In genomic region chr1:67214420-67215174, GRCh38 we compare ENCODE assay signal across 9 cellular contexts. TPM values are rescaled to one million over a fixed set of nuclear protein-coding genes. Genes with fewer than 3 reads are reported as not detected.
DNase-seq lines count a peak whose midpoint lies in the region; ATAC-seq and TF ChIP-seq lines count a peak whose summit lies in the region.
"Had no signal": no experiment of that assay in that cellular context is flagged by ENCODE, and none has a peak within 500 bp of the region (broad histone marks: within the 10 kb centered on the region; RNA-seq: fewer than 3 reads in every experiment).

No MANE protein-coding gene starts in this region.

- H3K9me3 Mint-ChIP-seq in activated naive CD8-positive, alpha-beta T cell (ENCODE audit: low read depth): no peaks in the 10 kb centered on the region

- ATAC-seq in left lung: peak; percentile 32

- no peaks in the 10 kb centered on the region for H3K27me3 Mint-ChIP-seq in activated naive CD8-positive, alpha-beta T cell
- H3K27me3 Mint-ChIP-seq: IgD-negative memory B cell had no signal

- H3K4me3 ChIP-seq in GM08714 (ENCODE audit: low read length): peak overlapping the region; percentile 34; the same call in 1 of the 2 replicates
- no peak overlapping the region for H3K4me3 ChIP-seq in HEK293 (ENCODE audit: low read depth, low read length)
- H3K4me3 ChIP-seq in NB4 (ENCODE audit: low read depth, low read length): no peak overlapping the region
- no peak overlapping the region for H3K4me3 ChIP-seq in left lung
- H3K4me3 ChIP-seq in transverse colon: no peak overlapping the region

- H3K27ac Mint-ChIP-seq in activated naive CD8-positive, alpha-beta T cell: peak overlapping the region; percentile 46

- TF ChIP-seq CTCF in 22Rv1 (IDR thresholded peaks at IDR 0.05): peak; percentile 63
- no peak for TF ChIP-seq CTCF in HEK293 (tag by site-specific recombination; IDR thresholded peaks at IDR 0.05)
- peak; percentile 39 for TF ChIP-seq CTCF in NB4 (IDR thresholded peaks at IDR 0.05; ENCODE audit: low read depth, low read length)
- TF ChIP-seq CTCF in left lung (IDR thresholded peaks at IDR 0.05): peak; percentile 19 to 43
- peak in 4 of 5 experiments; percentile 32 to 40 (median 38) for TF ChIP-seq CTCF in transverse colon (IDR thresholded peaks at IDR 0.05)

- peaks cover 43% of the 10 kb centered on the region for H3K4me1 Mint-ChIP-seq in activated naive CD8-positive, alpha-beta T cell (ENCODE audit: low read depth)

- no peak for TF ChIP-seq EP300 in transverse colon (IDR thresholded peaks at IDR 0.05; ENCODE audit: low read depth)

- no peak for TF ChIP-seq POLR2A in NB4 (IDR thresholded peaks at IDR 0.05; ENCODE audit: extremely low read depth, insufficient read length)
- no peak for TF ChIP-seq POLR2A in transverse colon (IDR thresholded peaks at IDR 0.05)

- no peaks in the 10 kb centered on the region for H3K36me3 Mint-ChIP-seq in activated naive CD8-positive, alpha-beta T cell

- H3K27me3 ChIP-seq in left lung (no peaks in the 10 kb centered on the region), transverse colon (no peaks in the 10 kb centered on the region)

- DNase-seq in NB4 (ENCODE audit: low read depth) (peak; percentile 18), left lung (no peak), transverse colon (peak; percentile 29), D341Med (ENCODE audit: low spot score) (no peak)

- H3K4me1 ChIP-seq in HEK293 (ENCODE audit: control insufficient read depth, insufficient read depth, low read length) (no peaks in the 10 kb centered on the region), left lung (no peaks in the 10 kb centered on the region), transverse colon (no peaks in the 10 kb centered on the region)

- intact Hi-C loops in left lung (cut with DNase I): no loop called here
- intact Hi-C loops in transverse colon (cut with DNase I; ENCODE audit: low total_unique reads): no loop called here

- 86 to 87% methylated on average over 10 to 11 of the region's 11 CpGs for WGBS in transverse colon (ENCODE audit: low coverage in 1 of 2), 2 donors

- POLR2A ChIA-PET in HEK293 (lab: Yijun Ruan, JAX): no interaction called here

- H3K36me3 ChIP-seq in HEK293 (ENCODE audit: control insufficient read depth in 2 of 2, insufficient read depth in 1 of 2, low read length in 2 of 2) (no peaks in the 10 kb centered on the region), left lung (no peaks in the 10 kb centered on the region), transverse colon (no peaks in the 10 kb centered on the region)

- no peak overlapping the region for H3K27ac ChIP-seq in 22Rv1
- H3K27ac ChIP-seq in HEK293 (ENCODE audit: extremely low read depth, low read depth, low read length): no peak overlapping the region
- no peak overlapping the region for H3K27ac ChIP-seq in left lung
- no peak overlapping the region for H3K27ac ChIP-seq in transverse colon

- H3K9me3 ChIP-seq in HEK293 (ENCODE audit: control insufficient read depth, insufficient read depth, low read depth, low read length): no peaks in the 10 kb centered on the region
- H3K9me3 ChIP-seq in left lung: no peaks in the 10 kb centered on the region
- H3K9me3 ChIP-seq in transverse colon: no peaks in the 10 kb centered on the region

- CTCF ChIA-PET in HEK293 (lab: Yijun Ruan, JAX): interaction anchor here (0.6 to 6.2 kb wide), 29 partner anchors 8 to 470 kb away, joined by 3 to 65 read pairs (median 6); no protein-coding TSS in a partner anchor

- H3K4me3 Mint-ChIP-seq in activated naive CD8-positive, alpha-beta T cell: no peak overlapping the region

- in situ Hi-C loops in transverse colon (cut with MboI; ENCODE audit: low pct_ligation_motif_present in 1 of 4, low pct_unique_long_range_greater_than_20kb in 1 of 4, low sequenced_read_pairs in 3 of 4): loop anchor here in 1 of 4 donors (10.0 kb wide), 1 partner anchor 280 kb away; no protein-coding TSS in a partner anchor

TF ChIP-seq in HEK293, 187 proteins besides CTCF, POLR2A, EP300 and RAD21:
- TF ChIP-seq ZBTB11 (tag by site-specific recombination; conservative IDR thresholded peaks at IDR 0.05; ENCODE audit: low read depth) (no peak), ZBTB7A (tag by site-specific recombination; IDR thresholded peaks at IDR 0.05; ENCODE audit: low read depth) (no peak), ZNF155 (tag by site-specific recombination; IDR thresholded peaks at IDR 0.05) (no peak), ZNF184 (tag by site-specific recombination; IDR thresholded peaks at IDR 0.05) (no peak), ZSCAN5A (tag by site-specific recombination; IDR thresholded peaks at IDR 0.05) (no peak), PRDM4 (tag by site-specific recombination; IDR thresholded peaks at IDR 0.05) (peak; percentile 64)

RNA-seq across cellular contexts. Expression of gene IL23R, which starts 48.3 kb away (rescaled TPM):
- total RNA-seq in left lung (under 1 TPM in 1 of 2 donors, not detected in 1; 0.31 TPM), transverse colon (1 to 10 TPM in 2 of 4 donors, not detected in 2; 2.0 to 4.3 TPM)

Comparison
In these comparisons a context has a peak if more than half of its experiments do, and no peak if none do; other contexts are left out.
1. DNase-seq: peak in NB4 (single experiment) and transverse colon (single experiment); none in left lung (0 of 2) and D341Med (single experiment).